1 cellular context compared by ENCODE assay signal in the genomic region with DNA sequence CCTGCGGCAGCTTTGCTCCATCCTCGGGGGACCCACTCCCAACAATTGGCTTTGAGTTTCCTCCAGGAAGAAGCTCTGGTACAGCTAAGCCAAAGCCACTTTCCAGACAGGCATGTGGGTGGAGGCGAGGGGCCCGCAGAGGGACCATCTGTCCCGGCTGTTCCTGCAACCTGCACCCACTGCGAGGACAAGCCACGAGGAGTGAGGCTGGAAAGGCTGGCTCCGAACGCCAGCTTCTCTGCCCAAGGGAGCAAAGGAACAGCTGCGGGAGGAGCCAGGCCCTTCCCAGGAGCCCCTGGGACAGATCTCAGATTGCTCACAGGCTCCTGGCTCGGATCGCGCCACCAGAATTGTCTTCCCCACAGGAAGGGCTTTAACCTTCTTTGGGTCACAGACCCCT.
TF ChIP-seq lines count a peak whose summit lies in the region.

No MANE protein-coding gene starts in this region.

TF ChIP-seq in H1, 55 proteins besides CTCF, POLR2A, EP300 and RAD21:
- no peak for TF ChIP-seq TCF12 (IDR thresholded peaks at IDR 0.05; ENCODE audit: low read depth, low read length)
TF ChIP-seq in H1: peak in this region for 0.
